1 cellular context compared by ENCODE assay signal in genomic region chr11:86108146-86108545, GRCh38.
TF ChIP-seq lines count a peak whose summit lies in the region.

No MANE protein-coding gene starts in this region.

TF ChIP-seq in K562, 482 proteins besides CTCF, POLR2A, EP300 and RAD21:
- TF ChIP-seq E2F5 (CRISPR knock-in tag; IDR thresholded peaks at IDR 0.05): no peak
- TF ChIP-seq GTF2B (IDR thresholded peaks at IDR 0.05; ENCODE audit: extremely low read depth, insufficient read length): no peak
- TF ChIP-seq FOXM1 (IDR thresholded peaks at IDR 0.05; ENCODE audit: low read depth): no peak
- TF ChIP-seq FOXM1 (CRISPR knock-in tag; IDR thresholded peaks at IDR 0.05; ENCODE audit: low read depth): 0 out of 2 replicates have a peak, but pooled peaks have one; percentile 12
TF ChIP-seq in K562: peak in this region for 1.
